Comparison of ENCODE assay signal across 15 cellular contexts in the genomic region with DNA sequence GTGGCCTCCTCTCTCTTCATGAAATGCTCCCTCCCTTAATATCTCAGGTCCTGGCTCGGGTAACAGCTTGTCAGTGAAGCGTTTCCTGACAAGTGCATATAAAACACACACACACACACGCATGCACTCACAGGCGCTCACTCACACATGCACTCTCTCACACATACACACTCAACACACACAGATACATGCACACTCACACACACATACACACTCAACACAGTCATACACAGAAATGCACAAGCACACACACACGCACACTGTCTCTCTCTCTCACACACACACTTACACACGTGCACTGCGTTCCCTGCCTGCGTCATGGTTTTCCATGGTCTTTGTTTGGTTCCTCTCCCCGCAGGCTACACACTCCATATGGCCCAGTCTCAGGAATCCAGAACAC.
DNase-seq lines count a peak whose midpoint lies in the region; ATAC-seq, FAIRE-seq and TF ChIP-seq lines count a peak whose summit lies in the region.
"Had no signal": no experiment of that assay in that cellular context is flagged by ENCODE, and none has a peak within 500 bp of the region (broad histone marks: within the 10 kb centered on the region; RNA-seq: fewer than 3 reads in every experiment).

No MANE protein-coding gene starts in this region.

- TF ChIP-seq CTCF in GM23338 (conservative IDR thresholded peaks at IDR 0.05; ENCODE audit: low read depth in 2 of 2), result no peak
- TF ChIP-seq CTCF in OCI-LY3 (IDR thresholded peaks at IDR 0.05; ENCODE audit: low read depth, low read length), result no peak
- no peak for TF ChIP-seq CTCF in WTC11 (IDR thresholded peaks at IDR 0.05)

- H3K27ac ChIP-seq in GM23338 (ENCODE audit: low read depth) (no peak overlapping the region), OCI-LY3 (ENCODE audit: low read length) (peak overlapping the region; percentile 68), trophoblast cell (ENCODE audit: low read depth, low read length) (no peak overlapping the region)
- H3K27ac ChIP-seq: C4-2B had no signal

- H4K8ac ChIP-seq in trophoblast cell (ENCODE audit: low read depth, low read length), result no peak overlapping the region

- peaks cover 5% of the 10 kb centered on the region for H3K27me3 Mint-ChIP-seq in GM23338 (ENCODE audit: insufficient read depth, low read depth, poor library complexity)
- H3K27me3 Mint-ChIP-seq in WTC11 (ENCODE audit: low read depth), result no peaks in the 10 kb centered on the region
- H3K27me3 Mint-ChIP-seq: B cell; CD4-positive, alpha-beta memory T cell; IgD-negative memory B cell had no signal

- H3K36me3 ChIP-seq in GM23338 (ENCODE audit: insufficient read depth), result no peaks in the 10 kb centered on the region
- no peaks in the 10 kb centered on the region for H3K36me3 ChIP-seq in OCI-LY3 (replicated peaks; ENCODE audit: low read depth, low read length)
- no peaks in the 10 kb centered on the region for H3K36me3 ChIP-seq in trophoblast cell (ENCODE audit: control insufficient read depth in 1 of 2, insufficient read depth in 2 of 2, low read length in 2 of 2)

- H4K12ac ChIP-seq in trophoblast cell (ENCODE audit: low read depth, low read length), result no peak overlapping the region

- H3K36me3 Mint-ChIP-seq in GM23338 (ENCODE audit: low read depth) (peaks cover 7% of the 10 kb centered on the region; the same call in 1 of the 3 replicates), WTC11 (peaks cover 3% of the 10 kb centered on the region; the same call in 1 of the 2 replicates)
- H3K36me3 Mint-ChIP-seq: CD4-positive, alpha-beta memory T cell; IgD-negative memory B cell had no signal

- FAIRE-seq in HTR-8/SVneo (lab: Jason Lieb, UNC), result peak; percentile 44
- FAIRE-seq: A204.1 had no signal

- peaks cover 6% of the 10 kb centered on the region for H3K9me3 Mint-ChIP-seq in GM23338
- H3K9me3 Mint-ChIP-seq in WTC11, result peaks cover 11% of the 10 kb centered on the region

- H3K9me3 ChIP-seq in OCI-LY3 (ENCODE audit: insufficient read depth, low read length), result no peaks in the 10 kb centered on the region
- peaks cover 5% of the 10 kb centered on the region for H3K9me3 ChIP-seq in trophoblast cell (ENCODE audit: insufficient read depth, low read depth, low read length)

- POLR2A ChIA-PET in WTC11 (lab: Charles Lee), result no interaction called here

- no peak overlapping the region for H2BK12ac ChIP-seq in trophoblast cell (ENCODE audit: low read length)

- no peak overlapping the region for H3K14ac ChIP-seq in trophoblast cell (ENCODE audit: low read length)

- no peaks in the 10 kb centered on the region for H3K79me1 ChIP-seq in trophoblast cell (ENCODE audit: low read length)

- H3K4me1 ChIP-seq in GM23338 (ENCODE audit: insufficient read depth) (no peaks in the 10 kb centered on the region), OCI-LY3 (ENCODE audit: low read length) (peaks cover 62% of the 10 kb centered on the region), trophoblast cell (ENCODE audit: control insufficient read depth in 1 of 2, insufficient read depth in 2 of 2, low read length in 2 of 2) (no peaks in the 10 kb centered on the region)

- no CpG with 5 or more reads among the region's 9 CpGs for WGBS in trophoblast cell (ENCODE audit: extremely low coverage, insufficient coverage, insufficient read length)

- H3K4me3 Mint-ChIP-seq in GM23338, result no peak overlapping the region
- no peak overlapping the region for H3K4me3 Mint-ChIP-seq in WTC11
- H3K4me3 Mint-ChIP-seq: B cell; CD4-positive, alpha-beta memory T cell; IgD-negative memory B cell had no signal

- H3K9me2 ChIP-seq in GM23338 (ENCODE audit: insufficient read depth), result 0 out of 2 replicates have a peak, but pooled peaks cover 3% of the 10 kb centered on the region

- H2AFZ ChIP-seq in GM23338, result no peak overlapping the region
- no peak overlapping the region for H2AFZ ChIP-seq in OCI-LY3 (ENCODE audit: low read depth, low read length)
- H2AFZ ChIP-seq in trophoblast cell (ENCODE audit: insufficient read depth, low read length, poor library complexity), result no peak overlapping the region

- H3K27ac Mint-ChIP-seq in GM23338 (peak overlapping the region; percentile 2; the same call in 1 of the 2 replicates), WTC11 (no peak overlapping the region)
- H3K27ac Mint-ChIP-seq: B cell; CD4-positive, alpha-beta memory T cell; IgD-negative memory B cell had no signal

- peaks cover 2% of the 10 kb centered on the region; the same call in 1 of the 3 replicates for H3K4me1 Mint-ChIP-seq in GM23338
- peaks cover 7% of the 10 kb centered on the region for H3K4me1 Mint-ChIP-seq in WTC11
- H3K4me1 Mint-ChIP-seq: B cell; CD4-positive, alpha-beta memory T cell; IgD-negative memory B cell had no signal

- no peaks in the 10 kb centered on the region for H3K79me2 ChIP-seq in GM23338 (replicated peaks; ENCODE audit: insufficient read depth)
- no peaks in the 10 kb centered on the region for H3K79me2 ChIP-seq in OCI-LY3 (ENCODE audit: low read length)
- no peaks in the 10 kb centered on the region for H3K79me2 ChIP-seq in trophoblast cell (ENCODE audit: control insufficient read depth, insufficient read depth, low read length, poor library complexity)

- H3K27me3 ChIP-seq in GM23338 (ENCODE audit: insufficient read depth) (no peaks in the 10 kb centered on the region), OCI-LY3 (ENCODE audit: low read depth, low read length) (peaks cover 49% of the 10 kb centered on the region), trophoblast cell (ENCODE audit: insufficient read depth, low read length) (no peaks in the 10 kb centered on the region)

- H2BK120ac ChIP-seq in trophoblast cell (ENCODE audit: insufficient read depth, low read length, poor library complexity), result no peak overlapping the region

- H3K4me3 ChIP-seq in GM23338 (no peak overlapping the region), OCI-LY3 (ENCODE audit: low read length) (peak overlapping the region; percentile 68), trophoblast cell (ENCODE audit: low read depth, low read length) (no peak overlapping the region)

- H3K9ac ChIP-seq in OCI-LY3 (ENCODE audit: low read length) (peak overlapping the region; percentile 45; the same call in 1 of the 2 replicates), trophoblast cell (ENCODE audit: low read length) (no peak overlapping the region)

- CTCF ChIA-PET in WTC11 (lab: Charles Lee), result no interaction called here

- H3F3A ChIP-seq in GM23338 (replicated peaks; ENCODE audit: low read depth), result no peaks in the 10 kb centered on the region

- no peak overlapping the region for H3K4ac ChIP-seq in trophoblast cell (ENCODE audit: low read depth, low read length)

- peak overlapping the region; percentile 8 for H3K23ac ChIP-seq in trophoblast cell (ENCODE audit: low read length)

- no peak for DNase-seq in GM23338 (ENCODE audit: low spot score)
- DNase-seq in HTR-8/SVneo (ENCODE audit: insufficient read length, low spot score), result no peak
- DNase-seq in trophoblast cell, result no peak
- no peak for DNase-seq in left lobe of liver (ENCODE audit: low spot score)
- DNase-seq in WTC11 (ENCODE audit: low spot score), result no peak
- DNase-seq: CD4-positive, alpha-beta memory T cell; DND-41; GDM1; H7 had no signal

- ATAC-seq in GM23338 (no peak), GM18520 (IDR thresholded peaks at IDR 0.05; ENCODE audit: unreplicated experiment) (no peak), left lobe of liver (no peak), WTC11 (no peak)

- H2BK5ac ChIP-seq in trophoblast cell (ENCODE audit: low read depth, low read length, poor library complexity), result no peak overlapping the region

- no peaks in the 10 kb centered on the region for H4K20me1 ChIP-seq in GM23338 (replicated peaks; ENCODE audit: insufficient read depth)
- H4K20me1 ChIP-seq in OCI-LY3 (ENCODE audit: insufficient read depth, low read length), result no peaks in the 10 kb centered on the region; the same call in 1 of the 2 replicates

- H4K91ac ChIP-seq in trophoblast cell (ENCODE audit: low read depth, low read length), result no peak overlapping the region

- no peak overlapping the region for H2AK5ac ChIP-seq in trophoblast cell (ENCODE audit: low read length)

- no peak overlapping the region for H3K4me2 ChIP-seq in GM23338
- peak overlapping the region; percentile 91 for H3K4me2 ChIP-seq in OCI-LY3 (ENCODE audit: low read length)
- H3K4me2 ChIP-seq in trophoblast cell (ENCODE audit: low read length), result no peak overlapping the region

- H3K18ac ChIP-seq in trophoblast cell (ENCODE audit: low read length), result no peak overlapping the region

TF ChIP-seq in GM23338, 12 proteins besides CTCF, POLR2A, EP300 and RAD21:
- TF ChIP-seq ZNF114 (CRISPR knock-in tag; IDR thresholded peaks at IDR 0.05) (no peak), EZH2phosphoT487 (IDR thresholded peaks at IDR 0.05; ENCODE audit: unreplicated experiment) (no peak), ZNF331 (CRISPR knock-in tag; IDR thresholded peaks at IDR 0.05; ENCODE audit: low read depth) (no peak), NANOG (IDR thresholded peaks at IDR 0.05; ENCODE audit: borderline replicate concordance) (no peak), STAT1 (IDR thresholded peaks at IDR 0.05; ENCODE audit: unreplicated experiment) (no peak), POLR2AphosphoS5 (IDR thresholded peaks at IDR 0.05; ENCODE audit: low read depth) (no peak), JUNB (IDR thresholded peaks at IDR 0.05; ENCODE audit: unreplicated experiment) (no peak)

TF ChIP-seq in WTC11, 78 proteins besides CTCF, POLR2A, EP300 and RAD21 (continues in another document):
- TF ChIP-seq MXD4 (CRISPR knock-in tag; IDR thresholded peaks at IDR 0.05; ENCODE audit: borderline replicate concordance) (no peak), GTF2I (CRISPR knock-in tag; conservative IDR thresholded peaks at IDR 0.05) (no peak), ESRRA (CRISPR knock-in tag; IDR thresholded peaks at IDR 0.05; ENCODE audit: borderline replicate concordance) (no peak), MYBL2 (CRISPR knock-in tag; IDR thresholded peaks at IDR 0.05) (no peak), RORB (CRISPR knock-in tag; IDR thresholded peaks at IDR 0.05) (no peak), HMGA2 (CRISPR knock-in tag; IDR thresholded peaks at IDR 0.05) (no peak)
- TF ChIP-seq, protein P1, sequence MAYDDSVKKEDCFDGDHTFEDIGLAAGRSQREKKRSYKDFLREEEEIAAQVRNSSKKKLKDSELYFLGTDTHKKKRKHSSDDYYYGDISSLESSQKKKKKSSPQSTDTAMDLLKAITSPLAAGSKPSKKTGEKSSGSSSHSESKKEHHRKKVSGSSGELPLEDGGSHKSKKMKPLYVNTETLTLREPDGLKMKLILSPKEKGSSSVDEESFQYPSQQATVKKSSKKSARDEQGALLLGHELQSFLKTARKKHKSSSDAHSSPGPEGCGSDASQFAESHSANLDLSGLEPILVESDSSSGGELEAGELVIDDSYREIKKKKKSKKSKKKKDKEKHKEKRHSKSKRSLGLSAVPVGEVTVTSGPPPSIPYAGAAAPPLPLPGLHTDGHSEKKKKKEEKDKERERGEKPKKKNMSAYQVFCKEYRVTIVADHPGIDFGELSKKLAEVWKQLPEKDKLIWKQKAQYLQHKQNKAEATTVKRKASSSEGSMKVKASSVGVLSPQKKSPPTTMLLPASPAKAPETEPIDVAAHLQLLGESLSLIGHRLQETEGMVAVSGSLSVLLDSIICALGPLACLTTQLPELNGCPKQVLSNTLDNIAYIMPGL (CRISPR knock-in tag; IDR thresholded peaks at IDR 0.05), result no peak
